In the genomic region with DNA sequence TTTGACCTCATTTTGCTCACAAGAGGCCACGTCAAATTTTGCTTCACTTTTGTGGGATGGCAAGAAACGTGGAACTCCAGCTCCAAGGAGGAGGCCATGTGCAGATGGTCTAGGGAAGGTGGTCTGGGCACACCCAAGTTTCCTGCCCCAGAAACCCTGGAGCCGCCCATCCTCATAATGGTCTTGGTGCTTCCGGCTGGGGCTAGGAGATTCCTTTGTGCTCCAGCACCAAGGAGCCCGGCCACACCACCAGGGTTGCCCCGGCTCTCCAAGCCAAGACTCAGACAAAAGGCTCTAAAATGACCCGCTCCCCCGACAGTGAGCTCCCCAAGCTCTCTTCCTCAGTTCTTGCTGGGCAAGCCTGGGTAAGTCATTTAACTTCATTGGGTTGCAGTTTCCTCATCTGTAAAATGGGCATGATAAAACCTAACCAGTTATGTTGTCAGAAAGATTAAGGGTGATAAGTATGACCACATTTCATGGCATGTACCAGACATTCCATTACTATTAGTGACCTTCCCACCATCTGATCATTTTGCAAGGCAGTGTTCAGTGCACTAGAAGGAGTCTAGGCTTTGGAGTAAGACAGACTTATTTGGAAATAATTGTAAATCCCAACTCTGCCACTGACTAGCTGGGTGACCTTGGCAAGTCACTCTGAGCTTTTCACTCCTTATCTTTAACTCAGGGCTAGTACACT, we compare ENCODE assay signal across 1 cellular context.
TF ChIP-seq lines count a peak whose summit lies in the region.

No MANE protein-coding gene starts in this region.

TF ChIP-seq in endothelial cell of umbilical vein, 7 proteins besides CTCF, POLR2A, EP300 and RAD21 (continued from another document):
- TF ChIP-seq MYC (IDR thresholded peaks at IDR 0.05; ENCODE audit: low read depth, low read length) = no peak
